Comparison of ENCODE assay signal across 9 cellular contexts in the genomic region with DNA sequence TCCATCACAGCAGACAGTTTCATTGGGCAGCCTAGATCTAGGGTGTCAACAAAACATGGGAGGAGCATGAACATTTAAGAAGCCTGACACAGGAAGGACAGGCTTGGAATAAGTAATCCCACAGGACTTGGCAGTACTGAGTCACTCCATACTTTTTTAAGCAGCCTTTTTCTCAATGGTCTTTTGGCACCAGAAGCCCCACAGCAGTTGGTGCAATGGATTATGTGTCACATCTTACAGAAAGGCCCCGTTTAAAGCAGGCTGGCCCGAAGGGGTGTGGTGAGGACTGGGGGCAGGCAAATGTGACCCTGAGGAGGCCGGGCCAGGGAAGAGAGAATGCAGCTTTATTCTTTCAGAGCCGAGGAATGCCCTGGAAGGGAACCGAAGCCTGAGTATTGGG. TPM values are rescaled to one million over a fixed set of nuclear protein-coding genes. Genes with fewer than 3 reads are reported as not detected.
DNase-seq lines count a peak whose midpoint lies in the region; ATAC-seq and TF ChIP-seq lines count a peak whose summit lies in the region.
"Had no signal": no experiment of that assay in that cellular context is flagged by ENCODE, and none has a peak within 500 bp of the region (broad histone marks: within the 10 kb centered on the region; RNA-seq: fewer than 3 reads in every experiment).

No MANE protein-coding gene starts in this region.

- H3K36me3 ChIP-seq in breast epithelium (no peaks in the 10 kb centered on the region), suprapubic skin (no peaks in the 10 kb centered on the region), OCI-LY7 (ENCODE audit: insufficient read depth, low read length) (no peaks in the 10 kb centered on the region)

- H3K4me2 ChIP-seq in OCI-LY7 (ENCODE audit: low read length): no peak overlapping the region

- no peaks in the 10 kb centered on the region for H3K79me2 ChIP-seq in OCI-LY7 (ENCODE audit: insufficient read depth, low read depth, low read length)

- peak overlapping the region in 1 of 3 donors; percentile 25 for H3K4me3 ChIP-seq in breast epithelium
- H3K4me3 ChIP-seq in suprapubic skin: no peak overlapping the region
- H3K4me3 ChIP-seq in OCI-LY7 (ENCODE audit: low read depth, low read length, poor library complexity, severe bottlenecking): no peak overlapping the region

- intact Hi-C loops in breast epithelium (cut with DNase I; ENCODE audit: low total_unique reads): no loop called here
- intact Hi-C loops in OCI-LY7 (cut with micrococcal nuclease; ENCODE audit: unreplicated experiment): no loop called here

- no peak overlapping the region for H2AFZ ChIP-seq in OCI-LY7 (ENCODE audit: low read length)

- peak; percentile 83 for DNase-seq in HS-27A (ENCODE audit: low read depth)
- DNase-seq in breast epithelium (ENCODE audit: low spot score in 2 of 2): no peak
- DNase-seq in iris pigment epithelial cell (ENCODE audit: low read depth): peak; percentile 83
- DNase-seq in suprapubic skin (ENCODE audit: low spot score in 2 of 2): peak in 1 of 2 donors; percentile 83
- DNase-seq in OCI-LY7 (ENCODE audit: low spot score): no peak
- no peak for DNase-seq in activated CD4-positive, alpha-beta T cell treated with anti-CD3 and anti-CD28 coated beads for 48 hours
- DNase-seq: activated CD4-positive, alpha-beta T cell treated with anti-CD3 and anti-CD28 coated beads for 1 hour had no signal

- POLR2A ChIA-PET in OCI-LY7 (lab: Charles Lee): no interaction called here

- TF ChIP-seq POLR2A in breast epithelium (IDR thresholded peaks at IDR 0.05) (no peak), suprapubic skin (IDR thresholded peaks at IDR 0.05) (no peak)

- no peaks in the 10 kb centered on the region for H4K20me1 ChIP-seq in OCI-LY7 (ENCODE audit: insufficient read depth, low read length)

- no peak for ATAC-seq in HG02938 (IDR thresholded peaks at IDR 0.05; ENCODE audit: unreplicated experiment)
- ATAC-seq in HG03039 (IDR thresholded peaks at IDR 0.05; ENCODE audit: unreplicated experiment): no peak

- TF ChIP-seq EP300 in suprapubic skin (IDR thresholded peaks at IDR 0.05): no peak

- peak overlapping the region; percentile 41 to 80 for H3K27ac ChIP-seq in breast epithelium
- peak overlapping the region; percentile 65 for H3K27ac ChIP-seq in suprapubic skin
- no peak overlapping the region for H3K27ac ChIP-seq in OCI-LY7 (ENCODE audit: low read depth, low read length, poor library complexity, severe bottlenecking)

- H3K9me2 ChIP-seq in OCI-LY7 (ENCODE audit: insufficient read depth, low read length): no peaks in the 10 kb centered on the region

- TF ChIP-seq CTCF in breast epithelium (IDR thresholded peaks at IDR 0.05) (no peak), suprapubic skin (IDR thresholded peaks at IDR 0.05) (no peak), OCI-LY7 (conservative IDR thresholded peaks at IDR 0.05; ENCODE audit: low read length) (no peak)

- CTCF ChIA-PET in OCI-LY7 (lab: Charles Lee; ENCODE audit: unreplicated experiment): no interaction called here

- 12% methylated on average over 5 of the region's 5 CpGs for WGBS in suprapubic skin

- H3K4me1 ChIP-seq in breast epithelium: peaks cover 10% of the 10 kb centered on the region in 2 donors
- peaks cover 30% of the 10 kb centered on the region for H3K4me1 ChIP-seq in suprapubic skin
- no peaks in the 10 kb centered on the region for H3K4me1 ChIP-seq in OCI-LY7 (ENCODE audit: insufficient read depth, low read length, poor library complexity, severe bottlenecking)

- BruUV-seq in OCI-LY7 (replicated peaks; lab: Mats Ljungman, UMichigan): no TSS peak

- H3K27me3 ChIP-seq in breast epithelium: no peaks in the 10 kb centered on the region
- no peaks in the 10 kb centered on the region for H3K27me3 ChIP-seq in suprapubic skin

- H3K9me3 ChIP-seq in breast epithelium (no peaks in the 10 kb centered on the region), suprapubic skin (no peaks in the 10 kb centered on the region), OCI-LY7 (ENCODE audit: low read length) (no peaks in the 10 kb centered on the region)

RNA-seq across cellular contexts. Expression of a gene that starts 26.6 kb away (rescaled TPM):
- total RNA-seq in breast epithelium: 1,000 to 10,000 TPM in 1 of 3 donors, 100 to 1,000 TPM in 2; 223 to 1,216 (median 273) TPM
- 100 to 1,000 TPM; 173 to 250 (median 203) TPM for total RNA-seq in suprapubic skin
- total RNA-seq in OCI-LY7 (2014; rRNA removed; shearing (Covaris generic)): 183 and 200 TPM in 2 replicates
- 132 and 160 TPM in 2 replicates for total RNA-seq in OCI-LY7 (2022)

Comparison
In these comparisons a context has a peak if more than half of its experiments do, and no peak if none do; other contexts are left out.
1. DNase-seq: peak in HS-27A (single experiment) and iris pigment epithelial cell (single experiment); none in breast epithelium (0 of 2), OCI-LY7 (single experiment) and activated CD4-positive, alpha-beta T cell treated with anti-CD3 and anti-CD28 coated beads for 48 hours (single experiment).